14 cellular contexts compared by ENCODE assay signal in genomic region chr20:51345601-51346101, GRCh38.
DNase-seq lines count a peak whose midpoint lies in the region; ATAC-seq, FAIRE-seq and TF ChIP-seq lines count a peak whose summit lies in the region.
"Had no signal": no experiment of that assay in that cellular context is flagged by ENCODE, and none has a peak within 500 bp of the region (broad histone marks: within the 10 kb centered on the region; RNA-seq: fewer than 3 reads in every experiment).

No MANE protein-coding gene starts in this region.

- no peak overlapping the region for H2BK20ac ChIP-seq in H1 (ENCODE audit: low read length)

- H3K4me1 Mint-ChIP-seq in activated naive CD4-positive, alpha-beta T cell treated with anti-CD3 and anti-CD28 coated beads, Interleukin-2, amount 10 ng/mL, durations not matched to agents 7 days and 5 days = no peaks in the 10 kb centered on the region
- H3K4me1 Mint-ChIP-seq: neural crest cell had no signal

- H3F3A ChIP-seq in PC-9 (ENCODE audit: insufficient read depth, low read depth) = peaks cover 25% of the 10 kb centered on the region; the same call in 1 of the 2 replicates

- H3K9me3 ChIP-seq in PC-9 (ENCODE audit: insufficient read depth, low read depth) (0 out of 2 replicates have a peak, but pooled peaks cover 10% of the 10 kb centered on the region), H1 (ENCODE audit: insufficient read depth in 2 of 2, low read depth in 1 of 2, low read length in 1 of 2) (no peaks in the 10 kb centered on the region), trophoblast cell (ENCODE audit: insufficient read depth, low read depth, low read length) (peaks cover 10% of the 10 kb centered on the region)

- H3K4me3 ChIP-seq in PC-9 (no peak overlapping the region), H1 (ENCODE audit: extremely low read depth in 1 of 4, insufficient read depth in 2 of 4, low read depth in 3 of 4, low read length in 4 of 4) (no peak overlapping the region), trophoblast cell (ENCODE audit: low read depth, low read length) (no peak overlapping the region)

- H4K8ac ChIP-seq in H1 (ENCODE audit: extremely low read depth, insufficient read depth, low read length) = peak overlapping the region; percentile 14; the same call in 1 of the 2 replicates
- no peak overlapping the region for H4K8ac ChIP-seq in trophoblast cell (ENCODE audit: low read depth, low read length)

- H3K27ac ChIP-seq in PC-9 = 0 out of 2 replicates have a peak overlapping the region, but pooled peaks have one; percentile 13
- H3K27ac ChIP-seq in H1 (ENCODE audit: low read depth, low read length) = no peak overlapping the region
- H3K27ac ChIP-seq in trophoblast cell (ENCODE audit: low read depth, low read length) = no peak overlapping the region

- H3K4me2 ChIP-seq in PC-9 (peak overlapping the region; percentile 36), H1 (ENCODE audit: insufficient read depth in 1 of 2, low read depth in 2 of 2, low read length in 2 of 2) (no peak overlapping the region), trophoblast cell (ENCODE audit: low read length) (no peak overlapping the region)

- no peak overlapping the region for H4K12ac ChIP-seq in trophoblast cell (ENCODE audit: low read depth, low read length)

- H3K9me3 Mint-ChIP-seq in activated naive CD4-positive, alpha-beta T cell treated with anti-CD3 and anti-CD28 coated beads, Interleukin-2, amount 10 ng/mL, durations not matched to agents 7 days and 5 days = no peaks in the 10 kb centered on the region

- CTCF ChIA-PET in PC-9 (lab: Charles Lee) = no interaction called here
- CTCF ChIA-PET in H1 (lab: Charles Lee; ENCODE audit: partially characterized antibody) = interaction anchor here (0.9 to 2.4 kb wide), 3 partner anchors 18 to 358 kb away, joined by 3 to 8 read pairs (median 3); no protein-coding TSS in a partner anchor
- CTCF ChIA-PET in activated naive CD4-positive, alpha-beta T cell treated with anti-CD3 and anti-CD28 coated beads, Interleukin-2, amount 10 ng/mL, durations not matched to agents 7 days and 5 days (lab: Charles Lee) = no interaction called here

- no peaks in the 10 kb centered on the region for H3K27me3 ChIP-seq in PC-9 (ENCODE audit: insufficient read depth, low read depth)
- peaks cover 0 to 3% (median 0%) of the 10 kb centered on the region in 4 experiments; a peak in 2 of 7 replicates for H3K27me3 ChIP-seq in H1 (replicated peaks in 1 of 4; ENCODE audit: control insufficient read depth in 3 of 4, extremely low read depth in 1 of 4, insufficient read depth in 3 of 4, low read length in 3 of 4)
- H3K27me3 ChIP-seq in trophoblast cell (ENCODE audit: insufficient read depth, low read length) = no peaks in the 10 kb centered on the region

- intact Hi-C loops in PC-9 (cut with micrococcal nuclease; ENCODE audit: unreplicated experiment) = no loop called here

- peaks cover 19% of the 10 kb centered on the region for H3K4me1 ChIP-seq in PC-9 (replicated peaks; ENCODE audit: insufficient read depth)
- no peaks in the 10 kb centered on the region for H3K4me1 ChIP-seq in H1 (replicated peaks in 1 of 4; ENCODE audit: control insufficient read depth in 3 of 4, insufficient read depth in 4 of 4, low read length in 3 of 4)
- H3K4me1 ChIP-seq in trophoblast cell (ENCODE audit: control insufficient read depth in 1 of 2, insufficient read depth in 2 of 2, low read length in 2 of 2) = no peaks in the 10 kb centered on the region

- H2AK5ac ChIP-seq in H1 (ENCODE audit: low read depth, low read length) = no peak overlapping the region
- H2AK5ac ChIP-seq in trophoblast cell (ENCODE audit: low read length) = no peak overlapping the region

- no peak overlapping the region for H2AFZ ChIP-seq in PC-9
- no peak overlapping the region for H2AFZ ChIP-seq in H1 (ENCODE audit: low read length)
- H2AFZ ChIP-seq in trophoblast cell (ENCODE audit: insufficient read depth, low read length, poor library complexity) = no peak overlapping the region

- no peak overlapping the region for H3K56ac ChIP-seq in H1 (replicated peaks; ENCODE audit: insufficient read length, low read depth, low read length)

- peaks cover 6% of the 10 kb centered on the region for H3K27me3 Mint-ChIP-seq in activated naive CD4-positive, alpha-beta T cell treated with anti-CD3 and anti-CD28 coated beads, Interleukin-2, amount 10 ng/mL, durations not matched to agents 7 days and 5 days

- no peak overlapping the region for H2BK120ac ChIP-seq in H1 (replicated peaks; ENCODE audit: low read depth, low read length)
- no peak overlapping the region for H2BK120ac ChIP-seq in trophoblast cell (ENCODE audit: insufficient read depth, low read length, poor library complexity)

- no peaks in the 10 kb centered on the region for H3K36me3 Mint-ChIP-seq in activated naive CD4-positive, alpha-beta T cell treated with anti-CD3 and anti-CD28 coated beads, Interleukin-2, amount 10 ng/mL, durations not matched to agents 7 days and 5 days

- no peak for FAIRE-seq in H1 (lab: Jason Lieb, UNC)

- no peak overlapping the region for H3K4me3 Mint-ChIP-seq in activated naive CD4-positive, alpha-beta T cell treated with anti-CD3 and anti-CD28 coated beads, Interleukin-2, amount 10 ng/mL, durations not matched to agents 7 days and 5 days
- H3K4me3 Mint-ChIP-seq: neural crest cell had no signal

- no peak overlapping the region for H3K14ac ChIP-seq in H1 (ENCODE audit: insufficient read length)
- H3K14ac ChIP-seq in trophoblast cell (ENCODE audit: low read length) = no peak overlapping the region

- H3K23ac ChIP-seq in H1 (ENCODE audit: insufficient read length) (no peak overlapping the region), trophoblast cell (ENCODE audit: low read length) (no peak overlapping the region)

- DNase-seq in GM04504 (ENCODE audit: low read depth) = peak; percentile 58
- DNase-seq in PC-9 = peak; percentile 63 to 80
- DNase-seq in H1 (ENCODE audit: low read depth in 1 of 2, low spot score in 2 of 2) = no peak
- DNase-seq in trophoblast cell = peak; percentile 79 to 92
- DNase-seq in activated naive CD4-positive, alpha-beta T cell treated with anti-CD3 and anti-CD28 coated beads, Interleukin-2, amount 10 ng/mL, durations not matched to agents 7 days and 5 days = no peak
- DNase-seq in HK-2 (ENCODE audit: unreplicated experiment) = no peak
- DNase-seq: activated CD4-positive, CD25-positive, alpha-beta regulatory T cell treated with anti-CD3 and anti-CD28 coated beads, Interleukin-2, amount 50 U/mL, for 72 hours; activated effector memory CD4-positive, alpha-beta T cell treated with Interleukin-2 at 50 U/mL for 16 hours; NCI-H1436; RPMI8226; stimulated activated CD4-positive, alpha-beta T cell treated with anti-CD3 and anti-CD28 coated beads, Interleukin-4, amount 100 ng/mL, for 1 hour had no signal

- H2BK12ac ChIP-seq in H1 (ENCODE audit: low read depth, low read length) (no peak overlapping the region), trophoblast cell (ENCODE audit: low read length) (no peak overlapping the region)

- H3K27ac Mint-ChIP-seq in activated naive CD4-positive, alpha-beta T cell treated with anti-CD3 and anti-CD28 coated beads, Interleukin-2, amount 10 ng/mL, durations not matched to agents 7 days and 5 days = no peak overlapping the region

- no peak for TF ChIP-seq POLR2A in H1 (IDR thresholded peaks at IDR 0.05; ENCODE audit: control extremely low read depth in 1 of 2, low read depth in 2 of 2, low read length in 2 of 2)

- H3K9me2 ChIP-seq in PC-9 (ENCODE audit: insufficient read depth) = no peaks in the 10 kb centered on the region

- peaks cover 2% of the 10 kb centered on the region; the same call in 1 of the 2 replicates for H3K23me2 ChIP-seq in H1 (ENCODE audit: low read depth, low read length)

- H3K79me2 ChIP-seq in PC-9 (ENCODE audit: low read depth) (no peaks in the 10 kb centered on the region), H1 (ENCODE audit: control insufficient read depth in 1 of 2, insufficient read depth in 2 of 2, low read length in 2 of 2) (no peaks in the 10 kb centered on the region), trophoblast cell (ENCODE audit: control insufficient read depth, insufficient read depth, low read length, poor library complexity) (no peaks in the 10 kb centered on the region)

- TF ChIP-seq RAD21 in H1 (IDR thresholded peaks at IDR 0.05 in 1 of 2, conservative IDR thresholded peaks at IDR 0.05 in 1 of 2; ENCODE audit: low read depth in 2 of 2, low read length in 2 of 2) = no peak

- no TSS peak for BruUV-seq in PC-9 (replicated peaks; lab: Mats Ljungman, UMichigan)

- TF ChIP-seq EP300 in H1 (IDR thresholded peaks at IDR 0.05; ENCODE audit: borderline replicate concordance in 1 of 2, low read depth in 2 of 2, low read length in 2 of 2) = no peak

- WGBS in H1 (ENCODE audit: extremely low coverage in 1 of 2, insufficient coverage in 1 of 2, insufficient read length in 1 of 2, insufficient replicate concordance in 2 of 2, low coverage in 1 of 2, low lambda C conversion rate in 2 of 2, missing lambda C conversion rate in 1 of 2), 2 experiments = 81% methylated on average over 8 of the region's 8 CpGs; no CpG with 5 or more reads in 1 of the 2 experiments
- WGBS in trophoblast cell (ENCODE audit: extremely low coverage, insufficient coverage, insufficient read length) = no CpG with 5 or more reads among the region's 8 CpGs

- no peak overlapping the region for H3K18ac ChIP-seq in H1 (ENCODE audit: extremely low read depth, low read length)
- H3K18ac ChIP-seq in trophoblast cell (ENCODE audit: low read length) = no peak overlapping the region

- H4K5ac ChIP-seq in H1 (ENCODE audit: insufficient read length, low read depth, low read length) = no peak overlapping the region

- H3K79me1 ChIP-seq in H1 (ENCODE audit: low read depth, low read length) (no peaks in the 10 kb centered on the region), trophoblast cell (ENCODE audit: low read length) (no peaks in the 10 kb centered on the region)

- H3K4ac ChIP-seq in H1 (replicated peaks; ENCODE audit: insufficient read length, low read depth, low read length) (no peak overlapping the region), trophoblast cell (ENCODE audit: low read depth, low read length) (no peak overlapping the region)

- H3K9ac ChIP-seq in H1 (replicated peaks in 1 of 4; ENCODE audit: extremely low read depth in 1 of 4, low read depth in 3 of 4, low read length in 3 of 4) (no peak overlapping the region), trophoblast cell (ENCODE audit: low read length) (no peak overlapping the region)

- POLR2A ChIA-PET in PC-9 (lab: Charles Lee; ENCODE audit: unreplicated experiment) = no interaction called here
- POLR2A ChIA-PET in H1 (lab: Charles Lee; ENCODE audit: partially characterized antibody) = interaction anchor here (1.0 kb wide), 1 partner anchor 9 kb away, joined by 3 read pairs; no protein-coding TSS in a partner anchor

- no peak overlapping the region for H2BK15ac ChIP-seq in H1 (ENCODE audit: low read length)

- ATAC-seq in GM19467 (IDR thresholded peaks at IDR 0.05; ENCODE audit: unreplicated experiment) = no peak
- ATAC-seq in GM19351 (IDR thresholded peaks at IDR 0.05; ENCODE audit: unreplicated experiment) = no peak

- H4K20me1 ChIP-seq in PC-9 (ENCODE audit: insufficient read depth) (no peaks in the 10 kb centered on the region), H1 (replicated peaks in 1 of 2; ENCODE audit: control insufficient read depth in 1 of 2, insufficient read depth in 2 of 2, low read length in 2 of 2) (no peaks in the 10 kb centered on the region)

- H3K36me3 ChIP-seq in PC-9 (ENCODE audit: low read depth) (no peaks in the 10 kb centered on the region), H1 (ENCODE audit: control insufficient read depth in 2 of 4, insufficient read depth in 4 of 4, low read length in 3 of 4) (no peaks in the 10 kb centered on the region; a peak in 1 of 8 replicates), trophoblast cell (ENCODE audit: control insufficient read depth in 1 of 2, insufficient read depth in 2 of 2, low read length in 2 of 2) (no peaks in the 10 kb centered on the region)

- TF ChIP-seq CTCF in PC-9 (conservative IDR thresholded peaks at IDR 0.05) = no peak
- TF ChIP-seq CTCF in H1 (IDR thresholded peaks at IDR 0.05; ENCODE audit: control extremely low read depth in 1 of 3, insufficient read depth in 1 of 3, low read depth in 1 of 3, low read length in 3 of 3) = no peak

- H4K91ac ChIP-seq in H1 (replicated peaks; ENCODE audit: insufficient read length, low read length) (no peak overlapping the region), trophoblast cell (ENCODE audit: low read depth, low read length) (no peak overlapping the region)

- H2BK5ac ChIP-seq in H1 (ENCODE audit: low read depth, low read length) (no peak overlapping the region), trophoblast cell (ENCODE audit: low read depth, low read length, poor library complexity) (no peak overlapping the region)

Comparison
In these comparisons a context has a peak if more than half of its experiments do, and no peak if none do; other contexts are left out.
1. DNase-seq: peak in GM04504 (single experiment), PC-9 (2 of 2) and trophoblast cell (2 of 2); none in H1 (0 of 2), activated naive CD4-positive, alpha-beta T cell treated with anti-CD3 and anti-CD28 coated beads, Interleukin-2, amount 10 ng/mL, durations not matched to agents 7 days and 5 days (single experiment) and HK-2 (single experiment).